ENCODE assay signal across 1 cellular context in genomic region chr12:119667577-119668314, GRCh38.
TF ChIP-seq lines count a peak whose summit lies in the region.

PRKAB1 (plus strand) TSS chr12:119668133; CDS start chr12:119668245, 112 bp downstream.

TF ChIP-seq in WTC11, 78 proteins besides CTCF, POLR2A, EP300 and RAD21 (continued from another document and continues in another):
- peak; percentile 22; the same call in 1 of the 2 replicates for TF ChIP-seq CREM (CRISPR knock-in tag; IDR thresholded peaks at IDR 0.05)
- TF ChIP-seq ZNF263 (CRISPR knock-in tag; IDR thresholded peaks at IDR 0.05; ENCODE audit: low read depth) = no peak
- no peak for TF ChIP-seq NR2C2 (CRISPR knock-in tag; IDR thresholded peaks at IDR 0.05)
- no peak for TF ChIP-seq E2F1 (CRISPR knock-in tag; IDR thresholded peaks at IDR 0.05)
- no peak for TF ChIP-seq FOXP1 (CRISPR knock-in tag; IDR thresholded peaks at IDR 0.05; ENCODE audit: borderline replicate concordance)
- no peak for TF ChIP-seq ZNF512 (CRISPR knock-in tag; IDR thresholded peaks at IDR 0.05; ENCODE audit: borderline replicate concordance)
- TF ChIP-seq ETV6 (CRISPR knock-in tag; IDR thresholded peaks at IDR 0.05) = peak; percentile 90
- no peak; the same call in 1 of the 2 replicates for TF ChIP-seq TEAD4 (CRISPR knock-in tag; IDR thresholded peaks at IDR 0.05)
- TF ChIP-seq ATF2 (CRISPR knock-in tag; IDR thresholded peaks at IDR 0.05; ENCODE audit: borderline replicate concordance, low read depth) = no peak
- TF ChIP-seq JUN (CRISPR knock-in tag; IDR thresholded peaks at IDR 0.05) = no peak; the same call in 1 of the 2 replicates
- no peak for TF ChIP-seq JAZF1 (CRISPR knock-in tag; IDR thresholded peaks at IDR 0.05)
- TF ChIP-seq CREB1 (CRISPR knock-in tag; IDR thresholded peaks at IDR 0.05) = 0 out of 2 replicates have a peak, but pooled peaks have one; percentile 43
- no peak for TF ChIP-seq ZNF425 (CRISPR knock-in tag; conservative IDR thresholded peaks at IDR 0.05)
- TF ChIP-seq MYBL2 (CRISPR knock-in tag; IDR thresholded peaks at IDR 0.05) = peak; percentile 46; the same call in 1 of the 2 replicates
- TF ChIP-seq, protein P1, sequence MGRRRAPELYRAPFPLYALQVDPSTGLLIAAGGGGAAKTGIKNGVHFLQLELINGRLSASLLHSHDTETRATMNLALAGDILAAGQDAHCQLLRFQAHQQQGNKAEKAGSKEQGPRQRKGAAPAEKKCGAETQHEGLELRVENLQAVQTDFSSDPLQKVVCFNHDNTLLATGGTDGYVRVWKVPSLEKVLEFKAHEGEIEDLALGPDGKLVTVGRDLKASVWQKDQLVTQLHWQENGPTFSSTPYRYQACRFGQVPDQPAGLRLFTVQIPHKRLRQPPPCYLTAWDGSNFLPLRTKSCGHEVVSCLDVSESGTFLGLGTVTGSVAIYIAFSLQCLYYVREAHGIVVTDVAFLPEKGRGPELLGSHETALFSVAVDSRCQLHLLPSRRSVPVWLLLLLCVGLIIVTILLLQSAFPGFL (CRISPR knock-in tag; IDR thresholded peaks at IDR 0.05; ENCODE audit: borderline replicate concordance) = no peak
- TF ChIP-seq GABPB1 (CRISPR knock-in tag; IDR thresholded peaks at IDR 0.05) = peak; percentile 79
- TF ChIP-seq E2F4 (CRISPR knock-in tag; IDR thresholded peaks at IDR 0.05; ENCODE audit: borderline replicate concordance, low read depth) = no peak
- TF ChIP-seq, protein P2, sequence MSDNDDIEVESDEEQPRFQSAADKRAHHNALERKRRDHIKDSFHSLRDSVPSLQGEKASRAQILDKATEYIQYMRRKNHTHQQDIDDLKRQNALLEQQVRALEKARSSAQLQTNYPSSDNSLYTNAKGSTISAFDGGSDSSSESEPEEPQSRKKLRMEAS (CRISPR knock-in tag; IDR thresholded peaks at IDR 0.05) = peak; percentile 86
- no peak for TF ChIP-seq ESRRA (CRISPR knock-in tag; IDR thresholded peaks at IDR 0.05; ENCODE audit: borderline replicate concordance)
- TF ChIP-seq SMAD3 (CRISPR knock-in tag; IDR thresholded peaks at IDR 0.05; ENCODE audit: borderline replicate concordance) = no peak
- TF ChIP-seq HMGA2 (CRISPR knock-in tag; IDR thresholded peaks at IDR 0.05) = no peak
- TF ChIP-seq FOXP4 (CRISPR knock-in tag; IDR thresholded peaks at IDR 0.05) = no peak; the same call in 1 of the 2 replicates
- TF ChIP-seq ZNF416 (CRISPR knock-in tag; IDR thresholded peaks at IDR 0.05) = no peak
- TF ChIP-seq ZNF232 (CRISPR knock-in tag; IDR thresholded peaks at IDR 0.05) = no peak; the same call in 1 of the 2 replicates
- TF ChIP-seq TEAD1 (CRISPR knock-in tag; IDR thresholded peaks at IDR 0.05) = no peak
- no peak for TF ChIP-seq ATF6 (CRISPR knock-in tag; IDR thresholded peaks at IDR 0.05)
- TF ChIP-seq, protein P3, sequence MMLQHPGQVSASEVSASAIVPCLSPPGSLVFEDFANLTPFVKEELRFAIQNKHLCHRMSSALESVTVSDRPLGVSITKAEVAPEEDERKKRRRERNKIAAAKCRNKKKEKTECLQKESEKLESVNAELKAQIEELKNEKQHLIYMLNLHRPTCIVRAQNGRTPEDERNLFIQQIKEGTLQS (CRISPR knock-in tag; conservative IDR thresholded peaks at IDR 0.05) = no peak
- TF ChIP-seq, protein P4, sequence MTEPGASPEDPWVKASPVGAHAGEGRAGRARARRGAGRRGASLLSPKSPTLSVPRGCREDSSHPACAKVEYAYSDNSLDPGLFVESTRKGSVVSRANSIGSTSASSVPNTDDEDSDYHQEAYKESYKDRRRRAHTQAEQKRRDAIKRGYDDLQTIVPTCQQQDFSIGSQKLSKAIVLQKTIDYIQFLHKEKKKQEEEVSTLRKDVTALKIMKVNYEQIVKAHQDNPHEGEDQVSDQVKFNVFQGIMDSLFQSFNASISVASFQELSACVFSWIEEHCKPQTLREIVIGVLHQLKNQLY (CRISPR knock-in tag; IDR thresholded peaks at IDR 0.05) = no peak
- no peak for TF ChIP-seq PRRX2 (CRISPR knock-in tag; IDR thresholded peaks at IDR 0.05)
- TF ChIP-seq EMX1 (CRISPR knock-in tag; IDR thresholded peaks at IDR 0.05) = no peak
- TF ChIP-seq AR (CRISPR knock-in tag; IDR thresholded peaks at IDR 0.05) = no peak
- TF ChIP-seq ZNF219 (CRISPR knock-in tag; IDR thresholded peaks at IDR 0.05; ENCODE audit: borderline replicate concordance) = no peak
- no peak for TF ChIP-seq TP53 (CRISPR knock-in tag; IDR thresholded peaks at IDR 0.05)
- TF ChIP-seq IRF1 (CRISPR knock-in tag; IDR thresholded peaks at IDR 0.05) = no peak
- TF ChIP-seq, protein P5, sequence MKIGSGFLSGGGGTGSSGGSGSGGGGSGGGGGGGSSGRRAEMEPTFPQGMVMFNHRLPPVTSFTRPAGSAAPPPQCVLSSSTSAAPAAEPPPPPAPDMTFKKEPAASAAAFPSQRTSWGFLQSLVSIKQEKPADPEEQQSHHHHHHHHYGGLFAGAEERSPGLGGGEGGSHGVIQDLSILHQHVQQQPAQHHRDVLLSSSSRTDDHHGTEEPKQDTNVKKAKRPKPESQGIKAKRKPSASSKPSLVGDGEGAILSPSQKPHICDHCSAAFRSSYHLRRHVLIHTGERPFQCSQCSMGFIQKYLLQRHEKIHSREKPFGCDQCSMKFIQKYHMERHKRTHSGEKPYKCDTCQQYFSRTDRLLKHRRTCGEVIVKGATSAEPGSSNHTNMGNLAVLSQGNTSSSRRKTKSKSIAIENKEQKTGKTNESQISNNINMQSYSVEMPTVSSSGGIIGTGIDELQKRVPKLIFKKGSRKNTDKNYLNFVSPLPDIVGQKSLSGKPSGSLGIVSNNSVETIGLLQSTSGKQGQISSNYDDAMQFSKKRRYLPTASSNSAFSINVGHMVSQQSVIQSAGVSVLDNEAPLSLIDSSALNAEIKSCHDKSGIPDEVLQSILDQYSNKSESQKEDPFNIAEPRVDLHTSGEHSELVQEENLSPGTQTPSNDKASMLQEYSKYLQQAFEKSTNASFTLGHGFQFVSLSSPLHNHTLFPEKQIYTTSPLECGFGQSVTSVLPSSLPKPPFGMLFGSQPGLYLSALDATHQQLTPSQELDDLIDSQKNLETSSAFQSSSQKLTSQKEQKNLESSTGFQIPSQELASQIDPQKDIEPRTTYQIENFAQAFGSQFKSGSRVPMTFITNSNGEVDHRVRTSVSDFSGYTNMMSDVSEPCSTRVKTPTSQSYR (CRISPR knock-in tag; IDR thresholded peaks at IDR 0.05) = 0 out of 2 replicates have a peak, but pooled peaks have one; percentile 16
